ENCODE assay signal across 16 cellular contexts in genomic region chr2:130153721-130154422, GRCh38. TPM values are rescaled to one million over a fixed set of nuclear protein-coding genes. Genes with fewer than 3 reads are reported as not detected.
"Had no signal": no experiment of that assay in that cellular context is flagged by ENCODE, and none has a peak within 500 bp of the region (broad histone marks: within the 10 kb centered on the region; RNA-seq: fewer than 3 reads in every experiment).

No MANE protein-coding gene starts in this region.

RNA-seq across cellular contexts. Expression of gene POTEF, which starts 24.9 kb away (rescaled TPM):
- total RNA-seq: activated CD4-positive, alpha-beta memory T cell treated with anti-CD3 and anti-CD28 coated beads, Interleukin-2, amount 10 ng/mL, durations not matched to agents 7 days and 5 days; activated CD4-positive, alpha-beta T cell treated with anti-CD3 and anti-CD28 coated beads for 36 hours; activated CD4-positive, alpha-beta T cell treated with anti-CD3 and anti-CD28 coated beads, Interleukin-2, amount 10 ng/mL, durations not matched to agents 7 days and 5 days; activated CD8-positive, alpha-beta memory T cell treated with anti-CD3 and anti-CD28 coated beads, Interleukin-2, amount 10 ng/mL, durations not matched to agents 7 days and 5 days; activated CD8-positive, alpha-beta T cell treated with anti-CD3 and anti-CD28 coated beads, Interleukin-2, amount 10 ng/mL, durations not matched to agents 7 days and 5 days; activated naive CD8-positive, alpha-beta T cell treated with anti-CD3 and anti-CD28 coated beads, Interleukin-2, amount 10 ng/mL, durations not matched to agents 7 days and 5 days; activated T-helper 2 cell treated with anti-CD3 and anti-CD28 coated beads, Interferon-gamma antibody, Interleukin-2, Interleukin-4, amounts not matched to agents 10 μg/mL and 5 μg/mL and 100 μg/mL, durations not matched to agents 14 hours and 24 hours and 36 hours; ascending aorta; bronchial epithelial cell; T-cell; T-helper 1 cell treated with Interleukin-12 subunit alpha and Interleukin-12 subunit beta and Interleukin-4 antibody, amounts not matched to agents 30 ng/mL and 1 ng/mL, for 36 hours; T-helper 17 cell; T-helper 2 cell treated with Interferon-gamma antibody and Interleukin-4, amounts not matched to agents 100 ng/mL and 5 ng/mL, for 36 hours had no signal
- polyA plus RNA-seq: adipose tissue had no signal

RNA-seq across cellular contexts. Expression of gene TUBA3E, which starts 44.4 kb away (rescaled TPM):
- total RNA-seq: activated CD4-positive, alpha-beta memory T cell treated with anti-CD3 and anti-CD28 coated beads, Interleukin-2, amount 10 ng/mL, durations not matched to agents 7 days and 5 days; activated CD4-positive, alpha-beta T cell treated with anti-CD3 and anti-CD28 coated beads for 36 hours; activated CD4-positive, alpha-beta T cell treated with anti-CD3 and anti-CD28 coated beads, Interleukin-2, amount 10 ng/mL, durations not matched to agents 7 days and 5 days; activated CD8-positive, alpha-beta memory T cell treated with anti-CD3 and anti-CD28 coated beads, Interleukin-2, amount 10 ng/mL, durations not matched to agents 7 days and 5 days; activated CD8-positive, alpha-beta T cell treated with anti-CD3 and anti-CD28 coated beads, Interleukin-2, amount 10 ng/mL, durations not matched to agents 7 days and 5 days; activated naive CD8-positive, alpha-beta T cell treated with anti-CD3 and anti-CD28 coated beads, Interleukin-2, amount 10 ng/mL, durations not matched to agents 7 days and 5 days; activated T-helper 2 cell treated with anti-CD3 and anti-CD28 coated beads, Interferon-gamma antibody, Interleukin-2, Interleukin-4, amounts not matched to agents 10 μg/mL and 5 μg/mL and 100 μg/mL, durations not matched to agents 14 hours and 24 hours and 36 hours; ascending aorta; bronchial epithelial cell; cardiac muscle cell; T-cell; T-helper 1 cell treated with Interleukin-12 subunit alpha and Interleukin-12 subunit beta and Interleukin-4 antibody, amounts not matched to agents 30 ng/mL and 1 ng/mL, for 36 hours; T-helper 17 cell; T-helper 2 cell treated with Interferon-gamma antibody and Interleukin-4, amounts not matched to agents 100 ng/mL and 5 ng/mL, for 36 hours; WTC11 had no signal
- polyA plus RNA-seq: cardiac muscle cell had no signal
